In genomic region chr18:74328196-74328595, GRCh38 we compare ENCODE assay signal across 22 cellular contexts. TPM values are rescaled to one million over a fixed set of nuclear protein-coding genes. Genes with fewer than 3 reads are reported as not detected.
DNase-seq lines count a peak whose midpoint lies in the region; ATAC-seq and TF ChIP-seq lines count a peak whose summit lies in the region.
"Had no signal": no experiment of that assay in that cellular context is flagged by ENCODE, and none has a peak within 500 bp of the region (broad histone marks: within the 10 kb centered on the region; RNA-seq: fewer than 3 reads in every experiment).

No MANE protein-coding gene starts in this region.

- DNase-seq in EH (ENCODE audit: low read depth) (peak; percentile 28), adipocyte (ENCODE audit: low read depth) (peak; percentile 48), fibroblast of mammary gland (ENCODE audit: low read depth) (peak; percentile 92), renal cortical epithelial cell (ENCODE audit: low read depth) (peak; percentile 9), substantia nigra (lab: John Stamatoyannopoulos, UW) (no peak), LoVo (ENCODE audit: low spot score) (no peak)
- DNase-seq in activated T-cell treated with anti-CD3 and anti-CD28 coated beads, Interleukin-2, amount 50 U/mL, for 72 hours = no peak
- DNase-seq: CD4-positive, alpha-beta T cell; COR-L47; NCI-H1105 treated with DMSO at 0.1 percent for 48 hours; NCI-H1694; NCI-H2081; NCI-H2171; NCI-H345; NCI-H524; NCI-H774; NK-92 treated with Interleukin-12 subunit alpha and Interleukin-12 subunit beta, amount 100 ng/mL, for 24 hours had no signal

- H3K27ac Mint-ChIP-seq in activated T-cell treated with anti-CD3 and anti-CD28 coated beads, Interleukin-2, amount 50 U/mL, for 72 hours = no peak overlapping the region
- H3K27ac Mint-ChIP-seq: CD4-positive, alpha-beta T cell; GM23338 had no signal

- H3K4me3 ChIP-seq in adipocyte (ENCODE audit: low read length) (no peak overlapping the region), fibroblast of mammary gland (ENCODE audit: control insufficient read depth, low read depth, low read length) (no peak overlapping the region)
- H3K4me3 ChIP-seq: A549, BLaER1, GM23338, HAP-1, K562 had no signal

- H3K4me1 ChIP-seq in adipocyte (ENCODE audit: control insufficient read depth, insufficient read depth, low read length) = peaks cover 7% of the 10 kb centered on the region
- H3K4me1 ChIP-seq: A549, HAP-1 had no signal

- no peak overlapping the region for H3K4me3 Mint-ChIP-seq in activated T-cell treated with anti-CD3 and anti-CD28 coated beads, Interleukin-2, amount 50 U/mL, for 72 hours
- H3K4me3 Mint-ChIP-seq: CD4-positive, alpha-beta T cell; GM23338 had no signal

- H3K9ac ChIP-seq in adipocyte (ENCODE audit: low read length) = no peak overlapping the region
- H3K9ac ChIP-seq: BLaER1 had no signal

- H3K27me3 Mint-ChIP-seq in activated T-cell treated with anti-CD3 and anti-CD28 coated beads, Interleukin-2, amount 50 U/mL, for 72 hours (ENCODE audit: low read depth) = no peaks in the 10 kb centered on the region

- H3K36me3 ChIP-seq in adipocyte (ENCODE audit: control insufficient read depth, insufficient read depth, low read length, severe bottlenecking) = no peaks in the 10 kb centered on the region
- H3K36me3 ChIP-seq: BLaER1, HAP-1 had no signal

- no peaks in the 10 kb centered on the region for H3K4me1 Mint-ChIP-seq in activated T-cell treated with anti-CD3 and anti-CD28 coated beads, Interleukin-2, amount 50 U/mL, for 72 hours (ENCODE audit: low read depth)
- H3K4me1 Mint-ChIP-seq: GM23338 had no signal

- ATAC-seq in activated T-cell treated with anti-CD3 and anti-CD28 coated beads, Interleukin-2, amount 50 U/mL, for 72 hours (replicated peaks in 1 of 2) = no peak
- ATAC-seq: A549, GM23338, K562 had no signal

- no peaks in the 10 kb centered on the region for H3K9me3 Mint-ChIP-seq in activated T-cell treated with anti-CD3 and anti-CD28 coated beads, Interleukin-2, amount 50 U/mL, for 72 hours
- H3K9me3 Mint-ChIP-seq: CD4-positive, alpha-beta T cell; GM23338 had no signal

- no peak for TF ChIP-seq CTCF in fibroblast of mammary gland (conservative IDR thresholded peaks at IDR 0.05; ENCODE audit: control insufficient read depth, insufficient read depth, low read depth, low read length)

- no peaks in the 10 kb centered on the region for H3K36me3 Mint-ChIP-seq in activated T-cell treated with anti-CD3 and anti-CD28 coated beads, Interleukin-2, amount 50 U/mL, for 72 hours (ENCODE audit: insufficient read depth in 2 of 2)

- no peaks in the 10 kb centered on the region for H3K9me3 ChIP-seq in adipocyte (ENCODE audit: control insufficient read depth, low read length)
- H3K9me3 ChIP-seq: A549, BLaER1, HAP-1 had no signal

- H3K27ac ChIP-seq in substantia nigra (ENCODE audit: low read depth, low read length, poor library complexity, severe bottlenecking) = no peak overlapping the region
- H3K27ac ChIP-seq: A549, BLaER1 had no signal

- no peaks in the 10 kb centered on the region for H3K27me3 ChIP-seq in adipocyte (replicated peaks; ENCODE audit: control insufficient read depth, insufficient read depth, low read length)
- H3K27me3 ChIP-seq: BLaER1 had no signal

RNA-seq across cellular contexts. Expression of gene C18orf63, which starts 12.6 kb away (rescaled TPM):
- not detected in 2 replicates for total RNA-seq in renal cortical epithelial cell
- total RNA-seq in activated T-cell treated with anti-CD3 and anti-CD28 coated beads, Interleukin-2, amount 50 U/mL, for 72 hours = not detected
- total RNA-seq: CD4-positive, alpha-beta T cell; GM23338; K562 had no signal

RNA-seq across cellular contexts. Expression of gene CYB5A, which starts 36.4 kb away (rescaled TPM):
- 163 and 256 TPM in 2 replicates for total RNA-seq in renal cortical epithelial cell
- total RNA-seq in activated T-cell treated with anti-CD3 and anti-CD28 coated beads, Interleukin-2, amount 50 U/mL, for 72 hours = 10 to 100 TPM; 45.1 to 47.8 TPM

Comparison
In these comparisons a context has a peak if more than half of its experiments do, and no peak if none do; other contexts are left out.
1. DNase-seq: peak in EH (single experiment), adipocyte (single experiment), fibroblast of mammary gland (single experiment) and renal cortical epithelial cell (single experiment); none in substantia nigra (0 of 49), LoVo (single experiment) and activated T-cell treated with anti-CD3 and anti-CD28 coated beads, Interleukin-2, amount 50 U/mL, for 72 hours (0 of 2).